ENCODE assay signal across 8 cellular contexts in genomic region chr11:68039526-68040086, GRCh38. TPM values are rescaled to one million over a fixed set of nuclear protein-coding genes. Genes with fewer than 3 reads are reported as not detected.
A peak's percentile ranks its signal among the peaks of the same experiment; 100 is the strongest.
DNase-seq lines count a peak whose midpoint lies in the region; ATAC-seq and TF ChIP-seq lines count a peak whose summit lies in the region.

No MANE protein-coding gene starts in this region.

- H3K4me1 ChIP-seq in OCI-LY3 (ENCODE audit: low read length), result peaks cover 20% of the 10 kb centered on the region
- peaks cover 16% of the 10 kb centered on the region for H3K4me1 ChIP-seq in SJCRH30

- intact Hi-C loops in sciatic nerve (cut with DNase I), result loop anchor here (10.0 kb wide), 1 partner anchor 85 kb away; the partner anchor contains the start of gene CHKA

- H3K4me2 ChIP-seq in OCI-LY3 (ENCODE audit: low read length), result peak overlapping the region; percentile 97

- TF ChIP-seq CTCF in GM06990 (IDR thresholded peaks at IDR 0.05; ENCODE audit: insufficient read depth, low read length, poor library complexity, severe bottlenecking) (no peak), OCI-LY3 (IDR thresholded peaks at IDR 0.05; ENCODE audit: low read depth, low read length) (no peak)

- H3K27me3 ChIP-seq in GM06990 (replicated peaks; ENCODE audit: control insufficient read depth, insufficient read depth, low read length) (no peaks in the 10 kb centered on the region), OCI-LY3 (ENCODE audit: low read depth, low read length) (no peaks in the 10 kb centered on the region), SJCRH30 (no peaks in the 10 kb centered on the region)

- H3K4me3 ChIP-seq in GM06990 (replicated peaks; ENCODE audit: low read depth, low read length) (peak overlapping the region; percentile 80), OCI-LY3 (ENCODE audit: low read length) (peak overlapping the region; percentile 81), SJCRH30 (no peak overlapping the region)

- peak overlapping the region; percentile 96 for H3K9ac ChIP-seq in OCI-LY3 (ENCODE audit: low read length)

- H4K20me1 ChIP-seq in OCI-LY3 (ENCODE audit: insufficient read depth, low read length), result no peaks in the 10 kb centered on the region; the same call in 1 of the 2 replicates

- peak overlapping the region; percentile 90 for H3K27ac ChIP-seq in OCI-LY3 (ENCODE audit: low read length)
- no peak overlapping the region for H3K27ac ChIP-seq in SJCRH30

- no peaks in the 10 kb centered on the region for H3K9me3 ChIP-seq in OCI-LY3 (ENCODE audit: insufficient read depth, low read length)
- H3K9me3 ChIP-seq in SJCRH30 (replicated peaks), result no peaks in the 10 kb centered on the region

- ATAC-seq in sciatic nerve, result peak; percentile 1
- ATAC-seq in GM18505 (IDR thresholded peaks at IDR 0.05; ENCODE audit: unreplicated experiment), result no peak

- TF ChIP-seq POLR2A in erythroblast (IDR thresholded peaks at IDR 0.05; ENCODE audit: low read length) (no peak), GM18505 (IDR thresholded peaks at IDR 0.05; ENCODE audit: borderline replicate concordance, extremely low read depth, insufficient read depth, insufficient read length) (no peak)

- DNase-seq in GM06990 (ENCODE audit: extremely low read depth, insufficient read length) (peak; percentile 32), erythroblast (lab: John Stamatoyannopoulos, UW) (peak; percentile 48), sciatic nerve (ENCODE audit: low spot score) (peak; percentile 68), SJCRH30 (no peak), H4 (ENCODE audit: low spot score) (no peak)
- DNase-seq in central memory CD4-positive, alpha-beta T cell, result no peak

- peaks cover 45% of the 10 kb centered on the region for H3K79me2 ChIP-seq in OCI-LY3 (ENCODE audit: low read length)

- H3K36me3 ChIP-seq in GM06990 (ENCODE audit: control insufficient read depth, insufficient read depth, low read length) (peaks cover 30% of the 10 kb centered on the region), OCI-LY3 (replicated peaks; ENCODE audit: low read depth, low read length) (peaks cover 23% of the 10 kb centered on the region), SJCRH30 (no peaks in the 10 kb centered on the region)

- H2AFZ ChIP-seq in OCI-LY3 (ENCODE audit: low read depth, low read length), result no peak overlapping the region

RNA-seq across cellular contexts. Expression of gene TCIRG1, which starts 0.8 kb away (rescaled TPM):
- total RNA-seq in sciatic nerve, result 128 TPM
- 2.7 and 6.1 TPM in 2 replicates for total RNA-seq in SJCRH30 (2014; rRNA removed; shearing (Covaris generic))
- total RNA-seq in H4 (2014; rRNA removed; shearing (Covaris generic)), result 12.5 and 13.1 TPM in 2 replicates

RNA-seq across cellular contexts. Expression of gene NDUFS8, which starts 9.1 kb away (rescaled TPM):
- total RNA-seq in sciatic nerve, result 63.9 TPM
- 77.7 and 103 TPM in 2 replicates for total RNA-seq in SJCRH30 (2014; rRNA removed; shearing (Covaris generic))
- total RNA-seq in H4 (2014; rRNA removed; shearing (Covaris generic)), result 138 and 167 TPM in 2 replicates

RNA-seq across cellular contexts. Expression of gene ALDH3B1, which starts 29.5 kb away (rescaled TPM):
- total RNA-seq in sciatic nerve, result 46.7 TPM
- 0.51 and 0.53 TPM in 2 replicates for total RNA-seq in SJCRH30 (2014; rRNA removed; shearing (Covaris generic))
- 17.0 and 19.9 TPM in 2 replicates for total RNA-seq in H4 (2014; rRNA removed; shearing (Covaris generic))

RNA-seq across cellular contexts. Expression of gene UNC93B1, which starts 35.7 kb away (rescaled TPM):
- 37.0 TPM for total RNA-seq in sciatic nerve
- total RNA-seq in SJCRH30 (2014; rRNA removed; shearing (Covaris generic)), result not detected in 2 replicates
- total RNA-seq in H4 (2014; rRNA removed; shearing (Covaris generic)), result 28.0 and 28.7 TPM in 2 replicates

Comparison
In these comparisons a context has a peak if more than half of its experiments do, and no peak if none do; other contexts are left out.
1. DNase-seq: peak in GM06990 (single experiment), erythroblast (2 of 2) and sciatic nerve (single experiment); none in SJCRH30 (0 of 2), H4 (single experiment) and central memory CD4-positive, alpha-beta T cell (single experiment).
2. RNA of gene ALDH3B1, which starts 29.5 kb away (total RNA-seq): 46.7 TPM in sciatic nerve (single experiment) and 17.0 to 19.9 TPM in H4; 0.51 to 0.53 TPM in SJCRH30; every median in the first group is over 10 times any median in the second.